ENCODE assay signal across 17 cellular contexts in genomic region chr2:167132906-167133555, GRCh38.
A peak's percentile ranks its signal among the peaks of the same experiment; 100 is the strongest.
DNase-seq lines count a peak whose midpoint lies in the region; ATAC-seq, FAIRE-seq and TF ChIP-seq lines count a peak whose summit lies in the region.
"Had no signal": no experiment of that assay in that cellular context is flagged by ENCODE, and none has a peak within 500 bp of the region (broad histone marks: within the 10 kb centered on the region; RNA-seq: fewer than 3 reads in every experiment).

No MANE protein-coding gene starts in this region.

- H3K9me3 Mint-ChIP-seq in neural progenitor cell = no peaks in the 10 kb centered on the region
- peaks cover 0 to 3% (median 0%) of the 10 kb centered on the region in 5 donors for H3K9me3 Mint-ChIP-seq in CD8-positive, alpha-beta memory T cell

- peaks cover 7% of the 10 kb centered on the region for H3F3A ChIP-seq in neural progenitor cell (ENCODE audit: low read depth)

- no peak overlapping the region for H2AFZ ChIP-seq in neural progenitor cell (replicated peaks)
- no peak overlapping the region for H2AFZ ChIP-seq in HepG2 (ENCODE audit: low read length)
- H2AFZ ChIP-seq: GM23248 had no signal

- no peak overlapping the region for H3K27ac Mint-ChIP-seq in neural progenitor cell
- H3K27ac Mint-ChIP-seq in CD8-positive, alpha-beta memory T cell = no peak overlapping the region
- H3K27ac Mint-ChIP-seq: CD4-positive, CD25-positive, alpha-beta regulatory T cell had no signal

- H3K79me2 ChIP-seq in neural progenitor cell (ENCODE audit: low read depth) (no peaks in the 10 kb centered on the region), HepG2 (ENCODE audit: insufficient read depth, low read length) (no peaks in the 10 kb centered on the region)

- no peak overlapping the region for H3K4me3 ChIP-seq in Jurkat, Clone E6-1 (ENCODE audit: low read length)
- H3K4me3 ChIP-seq in WERI-Rb-1 (ENCODE audit: low read depth, low read length) = no peak overlapping the region
- H3K4me3 ChIP-seq in neural progenitor cell = no peak overlapping the region
- H3K4me3 ChIP-seq in HepG2 (replicated peaks in 1 of 3; ENCODE audit: insufficient read depth in 1 of 3, low read depth in 2 of 3, low read length in 3 of 3) = no peak overlapping the region
- no peak overlapping the region for H3K4me3 ChIP-seq in CD8-positive, alpha-beta memory T cell (ENCODE audit: low read length)
- H3K4me3 ChIP-seq: BLaER1, GM23248, K562 had no signal

- intact Hi-C loops in HepG2 (cut with micrococcal nuclease; ENCODE audit: unreplicated experiment) = no loop called here

- no peaks in the 10 kb centered on the region for H3K27me3 ChIP-seq in WERI-Rb-1 (ENCODE audit: insufficient read depth, low read depth, severe bottlenecking)
- no peaks in the 10 kb centered on the region for H3K27me3 ChIP-seq in neural progenitor cell
- no peaks in the 10 kb centered on the region for H3K27me3 ChIP-seq in HepG2 (ENCODE audit: control insufficient read depth in 1 of 2, insufficient read depth in 2 of 2, low read length in 2 of 2)
- H3K27me3 ChIP-seq in CD8-positive, alpha-beta memory T cell (ENCODE audit: insufficient read depth, low read length, poor library complexity, severe bottlenecking) = no peaks in the 10 kb centered on the region
- H3K27me3 ChIP-seq: BLaER1 had no signal

- DNase-seq in D341Med (ENCODE audit: low spot score) (peak; percentile 39), WERI-Rb-1 (peak; percentile 17), neural progenitor cell (ENCODE audit: low spot score) (peak; percentile 10), HepG2 (ENCODE audit: low spot score) (no peak), EL (no peak), GM13977 (ENCODE audit: low spot score) (no peak)
- peak; percentile 34 for DNase-seq in Jurkat, Clone E6-1 (ENCODE audit: low read depth, low spot score)
- DNase-seq in CD8-positive, alpha-beta memory T cell = no peak
- DNase-seq: 8988T; AML-193; CD4-positive, CD25-positive, alpha-beta regulatory T cell; DND-41; GF-D8; GM23248 had no signal

- H3K9ac ChIP-seq in neural progenitor cell = no peak overlapping the region
- no peak overlapping the region for H3K9ac ChIP-seq in HepG2 (ENCODE audit: insufficient read depth, low read depth, low read length)
- H3K9ac ChIP-seq: BLaER1, GM23248 had no signal

- H3K4me1 ChIP-seq in neural progenitor cell = peaks cover 13% of the 10 kb centered on the region
- H3K4me1 ChIP-seq in HepG2 (ENCODE audit: insufficient read depth, low read length) = no peaks in the 10 kb centered on the region
- H3K4me1 ChIP-seq in CD8-positive, alpha-beta memory T cell (ENCODE audit: insufficient read depth, low read length) = no peaks in the 10 kb centered on the region

- in situ Hi-C loops in HepG2 (cut with HindIII; ENCODE audit: extremely low pct_ligation_motif_present, low pct_unique_long_range_greater_than_20kb) = loop anchor here (25.0 kb wide), 1 partner anchor 979 kb away; no protein-coding TSS in a partner anchor
- in situ Hi-C loops in GM13977 (cut with MboI; ENCODE audit: low pct_unique_long_range_greater_than_20kb, low sequenced_read_pairs, unreplicated experiment) = no loop called here

- no peaks in the 10 kb centered on the region for H3K27me3 Mint-ChIP-seq in neural progenitor cell (ENCODE audit: insufficient read depth, low read depth)
- H3K27me3 Mint-ChIP-seq in CD8-positive, alpha-beta memory T cell = no peaks in the 10 kb centered on the region
- H3K27me3 Mint-ChIP-seq: CD4-positive, CD25-positive, alpha-beta regulatory T cell had no signal

- no TSS peak for BruUV-seq in HepG2 (replicated peaks; lab: Mats Ljungman, UMichigan)

- no peak for FAIRE-seq in HepG2 (lab: Jason Lieb, UNC)
- FAIRE-seq: GM18507, K562 had no signal

- H3K9me3 ChIP-seq in WERI-Rb-1 (ENCODE audit: severe bottlenecking) = no peaks in the 10 kb centered on the region
- H3K9me3 ChIP-seq in neural progenitor cell (ENCODE audit: low read depth) = no peaks in the 10 kb centered on the region
- no peaks in the 10 kb centered on the region for H3K9me3 ChIP-seq in HepG2 (ENCODE audit: low read length)
- no peaks in the 10 kb centered on the region for H3K9me3 ChIP-seq in CD8-positive, alpha-beta memory T cell (ENCODE audit: low read length)
- H3K9me3 ChIP-seq: BLaER1 had no signal

- TF ChIP-seq EP300 in HepG2 (IDR thresholded peaks at IDR 0.05; ENCODE audit: low read depth in 2 of 2, low read length in 2 of 2) (no peak), HepG2 (CRISPR knock-in tag; IDR thresholded peaks at IDR 0.05; ENCODE audit: borderline replicate concordance) (no peak)

- peaks cover 15% of the 10 kb centered on the region for H3K4me1 Mint-ChIP-seq in neural progenitor cell
- no peaks in the 10 kb centered on the region for H3K4me1 Mint-ChIP-seq in CD8-positive, alpha-beta memory T cell

- H3K4me2 ChIP-seq in neural progenitor cell = no peak overlapping the region
- H3K4me2 ChIP-seq in HepG2 (ENCODE audit: low read depth, low read length) = no peak overlapping the region
- H3K4me2 ChIP-seq: BLaER1 had no signal

- TF ChIP-seq CTCF in WERI-Rb-1 (IDR thresholded peaks at IDR 0.05; ENCODE audit: low read depth, low read length) (no peak), neural progenitor cell (IDR thresholded peaks at IDR 0.05) (no peak), HepG2 (CRISPR knock-in tag; IDR thresholded peaks at IDR 0.05) (no peak), GM13977 (IDR thresholded peaks at IDR 0.05; ENCODE audit: extremely low read depth, insufficient read depth, missing control alignments) (no peak)

- no peak for TF ChIP-seq POLR2A in HepG2 (IDR thresholded peaks at IDR 0.05; ENCODE audit: insufficient read depth in 1 of 2, low read depth in 2 of 2, low read length in 2 of 2)

- H3K36me3 ChIP-seq in WERI-Rb-1 = no peaks in the 10 kb centered on the region
- no peaks in the 10 kb centered on the region for H3K36me3 ChIP-seq in neural progenitor cell
- no peaks in the 10 kb centered on the region for H3K36me3 ChIP-seq in HepG2 (replicated peaks in 1 of 2; ENCODE audit: control insufficient read depth in 1 of 2, insufficient read depth in 2 of 2, low read length in 2 of 2)
- H3K36me3 ChIP-seq in CD8-positive, alpha-beta memory T cell (ENCODE audit: insufficient read depth, low read length) = no peaks in the 10 kb centered on the region
- H3K36me3 ChIP-seq: BLaER1 had no signal

- no peaks in the 10 kb centered on the region for H3K36me3 Mint-ChIP-seq in neural progenitor cell
- no peaks in the 10 kb centered on the region for H3K36me3 Mint-ChIP-seq in CD8-positive, alpha-beta memory T cell
- H3K36me3 Mint-ChIP-seq: CD4-positive, CD25-positive, alpha-beta regulatory T cell had no signal

- POLR2A ChIA-PET in HepG2 (lab: Yijun Ruan, JAX) = no interaction called here
- POLR2A ChIA-PET in CD8-positive, alpha-beta memory T cell (lab: Charles Lee) = no interaction called here

- TF ChIP-seq RAD21 in HepG2 (CRISPR knock-in tag; IDR thresholded peaks at IDR 0.05) = no peak

- ATAC-seq in HepG2 = no peak
- ATAC-seq: K562 had no signal

- no peaks in the 10 kb centered on the region for H4K20me1 ChIP-seq in neural progenitor cell (ENCODE audit: low read depth)
- no peaks in the 10 kb centered on the region for H4K20me1 ChIP-seq in HepG2 (ENCODE audit: insufficient read depth, low read length)
- H4K20me1 ChIP-seq: BLaER1 had no signal

- no peak overlapping the region for H3K4me3 Mint-ChIP-seq in neural progenitor cell
- no peak overlapping the region for H3K4me3 Mint-ChIP-seq in CD8-positive, alpha-beta memory T cell
- H3K4me3 Mint-ChIP-seq: CD4-positive, CD25-positive, alpha-beta regulatory T cell had no signal

- H3K27ac ChIP-seq in WERI-Rb-1 = no peak overlapping the region
- no peak overlapping the region for H3K27ac ChIP-seq in neural progenitor cell
- no peak overlapping the region for H3K27ac ChIP-seq in HepG2 (ENCODE audit: extremely low read length, insufficient read depth, low read length)
- no peak overlapping the region for H3K27ac ChIP-seq in CD8-positive, alpha-beta memory T cell (ENCODE audit: low read depth, low read length)
- H3K27ac ChIP-seq: BLaER1, GM23248 had no signal

- 27% methylated on average over 3 of the region's 3 CpGs for WGBS in HepG2 (ENCODE audit: low lambda C conversion rate)

- CTCF ChIA-PET in HepG2 (lab: Yijun Ruan, JAX; ENCODE audit: low intra/inter-chr PET ratio, low total read pairs) = no interaction called here
- CTCF ChIA-PET in CD8-positive, alpha-beta memory T cell (lab: Charles Lee) = no interaction called here

TF ChIP-seq in HepG2, 621 proteins besides CTCF, POLR2A, EP300 and RAD21 (continues in another document):
- TF ChIP-seq SNAPC5 (CRISPR knock-in tag; IDR thresholded peaks at IDR 0.05; ENCODE audit: borderline replicate concordance) (no peak), SMAD1 (CRISPR knock-in tag; IDR thresholded peaks at IDR 0.05; ENCODE audit: borderline replicate concordance, low read depth) (no peak), ZNF207 (IDR thresholded peaks at IDR 0.05; ENCODE audit: borderline replicate concordance) (no peak), HMG20B (CRISPR knock-in tag; conservative IDR thresholded peaks at IDR 0.05) (no peak), NFIC (IDR thresholded peaks at IDR 0.05; ENCODE audit: low read length) (no peak), PRDM10 (CRISPR knock-in tag; IDR thresholded peaks at IDR 0.05; ENCODE audit: low read depth) (no peak)

Comparison
In these comparisons a context has a peak if more than half of its experiments do, and no peak if none do; other contexts are left out.
1. DNase-seq: peak in D341Med (single experiment), Jurkat, Clone E6-1 (single experiment), WERI-Rb-1 (single experiment) and neural progenitor cell (single experiment); none in HepG2 (single experiment), EL (single experiment), GM13977 (single experiment) and CD8-positive, alpha-beta memory T cell (0 of 5).